24 cellular contexts compared by ENCODE assay signal in genomic region chr5:59921816-59922215, GRCh38.
"Had no signal": no experiment of that assay in that cellular context is flagged by ENCODE, and none has a peak within 500 bp of the region (broad histone marks: within the 10 kb centered on the region; RNA-seq: fewer than 3 reads in every experiment).

No MANE protein-coding gene starts in this region.

- H3K4me3 ChIP-seq: colonic mucosa, esophagus muscularis mucosa, gastroesophageal sphincter, heart right ventricle, left lung, pancreas, right lobe of liver, thoracic aorta, tibial nerve, upper lobe of left lung, uterus had no signal

- H3K27ac ChIP-seq: colonic mucosa, esophagus muscularis mucosa, foreskin keratinocyte, gastroesophageal sphincter, heart right ventricle, left lung, neutrophil, pancreas, right lobe of liver, thoracic aorta, tibial nerve, upper lobe of left lung, uterus had no signal

- ATAC-seq: foreskin keratinocyte; gastroesophageal sphincter; heart right ventricle; left lung; naive thymus-derived CD8-positive, alpha-beta T cell; pancreas; right lobe of liver; stimulated activated naive B cell treated with anti-CD40 and anti-IgM and Interleukin-4, amounts not matched to agents 10 μg/mL and 1 μg/mL and 100 μg/mL, for 72 hours had no signal

- H3K9me3 Mint-ChIP-seq: dendritic cell treated with granulocyte-macrophage colony-stimulating factor and Interleukin-4, amounts not matched to agents 40 ng/mL and 50 ng/mL, for 4 days; stimulated activated naive B cell treated with anti-CD40 and anti-IgM and Interleukin-4, amounts not matched to agents 10 μg/mL and 1 μg/mL and 100 μg/mL, for 72 hours; stimulated activated naive CD8-positive, alpha-beta T cell treated with anti-CD3 and anti-CD28 coated beads, Interleukin-15, Interleukin-2, amounts not matched to agents 100 ng/mL and 50 ng/mL, for 24 hours had no signal

- H3K4me1 Mint-ChIP-seq: naive thymus-derived CD8-positive, alpha-beta T cell; stimulated activated naive B cell treated with anti-CD40 and anti-IgM and Interleukin-4, amounts not matched to agents 10 μg/mL and 1 μg/mL and 100 μg/mL, for 72 hours had no signal

- H3K27me3 ChIP-seq: colonic mucosa, esophagus muscularis mucosa, gastroesophageal sphincter, left lung, neutrophil, pancreas, right lobe of liver, tibial nerve, upper lobe of left lung, uterus had no signal

- DNase-seq: colonic mucosa; effector CD8-positive, alpha-beta T cell; foreskin keratinocyte; heart right ventricle; hippocampal formation; kidney; naive thymus-derived CD8-positive, alpha-beta T cell; pancreas; retina; right lobe of liver; small intestine; stimulated activated CD4-positive, alpha-beta T cell treated with anti-CD3 and anti-CD28 coated beads, Interleukin-15, amount 100 ng/mL, for 24 hours; stimulated activated CD4-positive, alpha-beta T cell treated with anti-CD3 and anti-CD28 coated beads, Interleukin-2, amount 100 ng/mL, for 48 hours; stimulated activated naive B cell treated with anti-CD40 and anti-IgM and Interleukin-4, amounts not matched to agents 10 μg/mL and 1 μg/mL and 100 μg/mL, for 72 hours; upper lobe of left lung; uterus had no signal

- H3K36me3 Mint-ChIP-seq: naive thymus-derived CD8-positive, alpha-beta T cell; stimulated activated naive B cell treated with anti-CD40 and anti-IgM and Interleukin-4, amounts not matched to agents 10 μg/mL and 1 μg/mL and 100 μg/mL, for 72 hours had no signal

- H3K4me1 ChIP-seq: colonic mucosa, esophagus muscularis mucosa, foreskin keratinocyte, gastroesophageal sphincter, heart right ventricle, left lung, pancreas, right lobe of liver, tibial nerve, upper lobe of left lung, uterus had no signal

- H3K9me3 ChIP-seq: colonic mucosa, esophagus muscularis mucosa, gastroesophageal sphincter, heart right ventricle, left lung, neutrophil, pancreas, right lobe of liver, thoracic aorta, tibial nerve, upper lobe of left lung, uterus had no signal

- H3K36me3 ChIP-seq: colonic mucosa, esophagus muscularis mucosa, gastroesophageal sphincter, heart right ventricle, left lung, neutrophil, pancreas, right lobe of liver, thoracic aorta, tibial nerve, upper lobe of left lung, uterus had no signal

- H3K4me3 Mint-ChIP-seq: dendritic cell treated with granulocyte-macrophage colony-stimulating factor and Interleukin-4, amounts not matched to agents 40 ng/mL and 50 ng/mL, for 4 days; naive thymus-derived CD8-positive, alpha-beta T cell; stimulated activated naive B cell treated with anti-CD40 and anti-IgM and Interleukin-4, amounts not matched to agents 10 μg/mL and 1 μg/mL and 100 μg/mL, for 72 hours; stimulated activated naive CD8-positive, alpha-beta T cell treated with anti-CD3 and anti-CD28 coated beads, Interleukin-15, Interleukin-2, amounts not matched to agents 100 ng/mL and 50 ng/mL, for 24 hours had no signal

- H3K27me3 Mint-ChIP-seq: dendritic cell treated with granulocyte-macrophage colony-stimulating factor and Interleukin-4, amounts not matched to agents 40 ng/mL and 50 ng/mL, for 4 days; stimulated activated naive B cell treated with anti-CD40 and anti-IgM and Interleukin-4, amounts not matched to agents 10 μg/mL and 1 μg/mL and 100 μg/mL, for 72 hours; stimulated activated naive CD8-positive, alpha-beta T cell treated with anti-CD3 and anti-CD28 coated beads, Interleukin-15, Interleukin-2, amounts not matched to agents 100 ng/mL and 50 ng/mL, for 24 hours had no signal

- H3K27ac Mint-ChIP-seq: dendritic cell treated with granulocyte-macrophage colony-stimulating factor and Interleukin-4, amounts not matched to agents 40 ng/mL and 50 ng/mL, for 4 days; naive thymus-derived CD8-positive, alpha-beta T cell; stimulated activated naive B cell treated with anti-CD40 and anti-IgM and Interleukin-4, amounts not matched to agents 10 μg/mL and 1 μg/mL and 100 μg/mL, for 72 hours; stimulated activated naive CD8-positive, alpha-beta T cell treated with anti-CD3 and anti-CD28 coated beads, Interleukin-15, Interleukin-2, amounts not matched to agents 100 ng/mL and 50 ng/mL, for 24 hours had no signal
